ENCODE assay signal across 26 cellular contexts in the genomic region with DNA sequence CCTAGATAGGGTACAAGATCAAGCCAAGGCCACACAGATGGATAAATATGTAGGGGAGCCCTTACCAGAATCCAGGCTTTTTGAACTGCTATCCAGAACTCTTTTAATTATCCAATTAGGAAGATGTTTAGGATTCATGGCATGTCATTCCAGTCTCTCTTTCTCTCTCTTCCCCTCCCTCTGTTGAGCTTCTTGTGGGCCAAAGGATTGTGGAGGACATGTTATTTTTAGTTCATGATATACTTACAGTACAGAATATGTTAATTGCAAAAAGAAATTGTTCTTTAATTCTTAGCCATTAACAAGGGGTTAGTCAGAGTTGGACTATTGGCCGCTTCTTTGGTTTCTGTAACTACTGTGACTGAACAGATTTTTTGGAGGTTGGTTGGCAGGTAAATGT.
DNase-seq lines count a peak whose midpoint lies in the region; ATAC-seq and TF ChIP-seq lines count a peak whose summit lies in the region.
"Had no signal": no experiment of that assay in that cellular context is flagged by ENCODE, and none has a peak within 500 bp of the region (broad histone marks: within the 10 kb centered on the region; RNA-seq: fewer than 3 reads in every experiment).

No MANE protein-coding gene starts in this region.

- H3K36me3 ChIP-seq in heart right ventricle (no peaks in the 10 kb centered on the region), mesendoderm (ENCODE audit: control insufficient read depth, insufficient read depth, low read length) (no peaks in the 10 kb centered on the region), skeletal muscle tissue (ENCODE audit: control insufficient read depth in 3 of 3, insufficient read depth in 3 of 3, low read length in 3 of 3) (no peaks in the 10 kb centered on the region), vagina (no peaks in the 10 kb centered on the region)
- H3K36me3 ChIP-seq: ovary, suprapubic skin had no signal

- DNase-seq in heart right ventricle (no peak), Right ventricle myocardium inferior (ENCODE audit: missing footprints) (no peak), mesendoderm (no peak), vagina (ENCODE audit: extremely low spot score in 2 of 2) (no peak), DMS53 treated with DMSO at 0.1 percent for 48 hours (lab: John Stamatoyannopoulos, UW; ENCODE audit: unreplicated experiment) (no peak)
- no peak for DNase-seq in stimulated activated CD4-positive, alpha-beta T cell treated with anti-CD3 and anti-CD28 coated beads, Interleukin-2, amount 100 ng/mL, for 24 hours
- DNase-seq: activated CD4-positive, alpha-beta memory T cell treated with anti-CD3 and anti-CD28 coated beads, Interleukin-2, amount 10 ng/mL, durations not matched to agents 7 days and 5 days; activated CD4-positive, CD25-positive, alpha-beta regulatory T cell treated with anti-CD3 and anti-CD28 coated beads, Interleukin-2, amount 50 U/mL, for 72 hours; activated CD8-positive, alpha-beta memory T cell treated with anti-CD3 and anti-CD28 coated beads, Interleukin-2, amount 50 U/mL, for 48 hours; activated naive CD4-positive, alpha-beta T cell treated with Interleukin-2 at 50 U/mL for 16 hours; CD4-positive, alpha-beta memory T cell; effector CD8-positive, alpha-beta T cell; GOT3; Kasumi-1; NCI-H1417; NCI-H2029 treated with DMSO at 0.1 percent for 48 hours; NCI-H526; ovary; SHP77; stimulated activated CD4-positive, alpha-beta T cell treated with anti-CD3 and anti-CD28 coated beads, Interleukin-12 subunit alpha, Interleukin-12 subunit beta, amount 100 ng/mL, for 4 hours; stimulated activated CD4-positive, alpha-beta T cell treated with anti-CD3 and anti-CD28 coated beads, Interleukin-4, amount 100 ng/mL, for 1 hour had no signal

- no peaks in the 10 kb centered on the region for H3K79me2 ChIP-seq in mesendoderm (ENCODE audit: control insufficient read depth, insufficient read depth, low read length)

- H2AK5ac ChIP-seq in mesendoderm (ENCODE audit: low read length), result no peak overlapping the region

- H3K9me3 ChIP-seq in heart right ventricle, result no peaks in the 10 kb centered on the region
- H3K9me3 ChIP-seq in skeletal muscle tissue (ENCODE audit: control insufficient read depth in 3 of 3, low read length in 3 of 3), result no peaks in the 10 kb centered on the region
- no peaks in the 10 kb centered on the region for H3K9me3 ChIP-seq in vagina
- H3K9me3 ChIP-seq: A549, ovary, suprapubic skin had no signal

- WGBS in heart right ventricle, 2 donors, result 95 to 97% methylated on average over 1 of the region's 1 CpG
- WGBS in mesendoderm (ENCODE audit: extremely low coverage, insufficient coverage, low lambda C conversion rate), result no CpG with 5 or more reads among the region's 1 CpG

- no peaks in the 10 kb centered on the region for H3K79me1 ChIP-seq in mesendoderm (ENCODE audit: low read length)

- H3K56ac ChIP-seq in mesendoderm (ENCODE audit: low read length), result no peak overlapping the region

- no peak for TF ChIP-seq CTCF in heart right ventricle (IDR thresholded peaks at IDR 0.05)
- TF ChIP-seq CTCF in vagina (IDR thresholded peaks at IDR 0.05), result no peak

- H3K4ac ChIP-seq in mesendoderm (ENCODE audit: low read depth, low read length), result no peak overlapping the region

- H3K18ac ChIP-seq in mesendoderm (ENCODE audit: low read length), result peak overlapping the region; percentile 31

- no peak overlapping the region for H4K8ac ChIP-seq in mesendoderm (ENCODE audit: low read depth, low read length)

- H3K4me3 ChIP-seq in heart right ventricle, result no peak overlapping the region
- H3K4me3 ChIP-seq in mesendoderm (ENCODE audit: low read length), result no peak overlapping the region
- H3K4me3 ChIP-seq in skeletal muscle tissue (ENCODE audit: low read length in 3 of 3), result peak overlapping the region in 1 of 3 donors; percentile 9
- H3K4me3 ChIP-seq in vagina, result no peak overlapping the region
- H3K4me3 ChIP-seq: A549, ovary, suprapubic skin had no signal

- intact Hi-C loops in heart right ventricle (cut with DNase I), result loop anchor here in 4 of 10 donors (5.0 to 10.0 kb wide), 5 partner anchors 34 to 111 kb away; partner anchors contain the start of gene SETBP1 (in 1 of the 4)
- intact Hi-C loops in Right ventricle myocardium inferior (cut with DNase I), result loop anchor here (5.0 kb wide), 2 partner anchors 34 to 111 kb away; partner anchors contain the start of gene SETBP1
- intact Hi-C loops in vagina (cut with DNase I), result no loop called here

- ATAC-seq in heart right ventricle (peak in 1 of 8 donors; percentile 38), Right ventricle myocardium inferior (no peak), GM18520 (IDR thresholded peaks at IDR 0.05; ENCODE audit: unreplicated experiment) (no peak)
- ATAC-seq: A549 had no signal

- H3K23ac ChIP-seq in mesendoderm (ENCODE audit: low read length), result no peak overlapping the region

- H3K27ac ChIP-seq in heart right ventricle (peak overlapping the region in 6 of 10 donors; percentile 49 to 82 (median 58)), mesendoderm (ENCODE audit: low read depth, low read length) (no peak overlapping the region), skeletal muscle tissue (ENCODE audit: low read depth, low read length) (peak overlapping the region; percentile 93), vagina (peak overlapping the region; percentile 78)
- H3K27ac ChIP-seq: A549, epithelial cell of prostate, suprapubic skin had no signal

- H3K4me1 ChIP-seq in heart right ventricle (peaks cover 23 to 68% (median 51%) of the 10 kb centered on the region in 9 donors), mesendoderm (ENCODE audit: control insufficient read depth, low read depth, low read length) (peaks cover 5% of the 10 kb centered on the region), skeletal muscle tissue (ENCODE audit: control insufficient read depth in 3 of 3, insufficient read depth in 3 of 3, low read length in 3 of 3) (peaks cover 63 to 71% (median 65%) of the 10 kb centered on the region in 3 donors), vagina (peaks cover 46% of the 10 kb centered on the region)
- H3K4me1 ChIP-seq: A549 had no signal

- no peak overlapping the region for H2BK120ac ChIP-seq in mesendoderm (ENCODE audit: low read depth, low read length)

- H2BK15ac ChIP-seq in mesendoderm (replicated peaks; ENCODE audit: low read depth), result no peak overlapping the region

- H3K9ac ChIP-seq in mesendoderm (ENCODE audit: low read length) (no peak overlapping the region), skeletal muscle tissue (ENCODE audit: low read depth in 1 of 3, low read length in 3 of 3) (no peak overlapping the region)

- TF ChIP-seq POLR2A in vagina (IDR thresholded peaks at IDR 0.05), result no peak

- H3K27me3 ChIP-seq in heart right ventricle (no peaks in the 10 kb centered on the region), mesendoderm (ENCODE audit: insufficient read depth, low read length, poor library complexity) (no peaks in the 10 kb centered on the region), skeletal muscle tissue (ENCODE audit: control insufficient read depth in 3 of 3, insufficient read depth in 3 of 3, low read length in 3 of 3) (no peaks in the 10 kb centered on the region), vagina (no peaks in the 10 kb centered on the region)
- H3K27me3 ChIP-seq: ovary, suprapubic skin had no signal

- H4K5ac ChIP-seq in mesendoderm (ENCODE audit: low read length), result no peak overlapping the region

- H2BK5ac ChIP-seq in mesendoderm (ENCODE audit: low read length), result no peak overlapping the region

- no peak overlapping the region for H3K4me2 ChIP-seq in mesendoderm (ENCODE audit: low read length)
- H3K4me2 ChIP-seq: A549 had no signal
